20 cellular contexts compared by ENCODE assay signal in genomic region chr22:49014227-49015201, GRCh38.
DNase-seq lines count a peak whose midpoint lies in the region; ATAC-seq and TF ChIP-seq lines count a peak whose summit lies in the region.
"Had no signal": no experiment of that assay in that cellular context is flagged by ENCODE, and none has a peak within 500 bp of the region (broad histone marks: within the 10 kb centered on the region; RNA-seq: fewer than 3 reads in every experiment).

No MANE protein-coding gene starts in this region.

- peak overlapping the region in 3 of 5 experiments; percentile 12 to 36 (median 28) for H3K27ac Mint-ChIP-seq in brain
- H3K27ac Mint-ChIP-seq: activated CD4-positive, alpha-beta T cell treated with anti-CD3 and anti-CD28 coated beads, Interleukin-2, amount 10 ng/mL, durations not matched to agents 7 days and 5 days; activated naive CD4-positive, alpha-beta T cell treated with anti-CD3 and anti-CD28 coated beads for 36 hours; natural killer cell had no signal

- TF ChIP-seq CTCF in brain (conservative IDR thresholded peaks at IDR 0.05) (no peak), stomach (IDR thresholded peaks at IDR 0.05) (no peak)

- H3K36me3 Mint-ChIP-seq in brain, result no peaks in the 10 kb centered on the region
- H3K36me3 Mint-ChIP-seq: natural killer cell had no signal

- peak; percentile 53 to 62 for ATAC-seq in right cardiac atrium
- ATAC-seq: natural killer cell had no signal

- H3K27me3 ChIP-seq in H7 (ENCODE audit: control insufficient read depth, insufficient read depth, low read length) (no peaks in the 10 kb centered on the region), right cardiac atrium (ENCODE audit: control insufficient read depth, insufficient read depth) (no peaks in the 10 kb centered on the region), stomach (peaks cover 0 to 44% (median 0%) of the 10 kb centered on the region in 3 donors)

- H3K4me3 Mint-ChIP-seq in brain, result no peak overlapping the region
- H3K4me3 Mint-ChIP-seq: activated CD4-positive, alpha-beta T cell treated with anti-CD3 and anti-CD28 coated beads, Interleukin-2, amount 10 ng/mL, durations not matched to agents 7 days and 5 days; activated naive CD4-positive, alpha-beta T cell treated with anti-CD3 and anti-CD28 coated beads for 36 hours; natural killer cell had no signal

- no peaks in the 10 kb centered on the region for H3K4me1 ChIP-seq in right cardiac atrium (ENCODE audit: control insufficient read depth, insufficient read depth, low read length)
- no peaks in the 10 kb centered on the region for H3K4me1 ChIP-seq in stomach
- H3K4me1 ChIP-seq: prostate gland had no signal

- intact Hi-C loops in right cardiac atrium (cut with DNase I) (no loop called here), stomach (cut with DNase I; ENCODE audit: low total_unique reads) (no loop called here)

- H3K36me3 ChIP-seq in H7 (replicated peaks; ENCODE audit: control insufficient read depth, insufficient read depth, low read length) (no peaks in the 10 kb centered on the region), stomach (no peaks in the 10 kb centered on the region)
- H3K36me3 ChIP-seq: prostate gland, spleen had no signal

- 67% methylated on average over 24 of the region's 24 CpGs for WGBS in right cardiac atrium
- 71 to 75% (median 74%) methylated on average over 19 to 24 of the region's 24 CpGs for WGBS in stomach, 5 donors

- peak; percentile 43 for DNase-seq in H7
- DNase-seq in right cardiac atrium, result peak; percentile 40 to 66 (median 56)
- peak; percentile 17 for DNase-seq in stomach
- no peak for DNase-seq in DMS 273 treated with DMSO at 0.1 percent for 48 hours (lab: John Stamatoyannopoulos, UW)
- no peak for DNase-seq in DMS53 treated with DMSO at 0.1 percent for 48 hours (lab: John Stamatoyannopoulos, UW; ENCODE audit: unreplicated experiment)
- no peak for DNase-seq in NCI-H2107 (lab: John Stamatoyannopoulos, UW)
- DNase-seq: activated CD4-positive, alpha-beta T cell treated with anti-CD3 and anti-CD28 coated beads, Interleukin-2, amount 10 ng/mL, durations not matched to agents 7 days and 5 days; activated naive CD4-positive, alpha-beta T cell treated with anti-CD3 and anti-CD28 coated beads for 36 hours; activated T-cell treated with anti-CD3 and anti-CD28 coated beads for 4 hours; cortex of kidney; foreskin fibroblast; hippocampal formation; mesendoderm; natural killer cell; NCI-H1048; spleen; stimulated activated CD4-positive, alpha-beta T cell treated with anti-CD3 and anti-CD28 coated beads, Interleukin-4, amount 100 ng/mL, for 4 hours had no signal

- no peaks in the 10 kb centered on the region for H3K9me3 ChIP-seq in right cardiac atrium (ENCODE audit: control insufficient read depth, low read length)
- no peaks in the 10 kb centered on the region for H3K9me3 ChIP-seq in stomach
- H3K9me3 ChIP-seq: prostate gland, spleen had no signal

- peaks cover 0 to 8% (median 0%) of the 10 kb centered on the region in 5 experiments for H3K9me3 Mint-ChIP-seq in brain
- H3K9me3 Mint-ChIP-seq: activated CD4-positive, alpha-beta T cell treated with anti-CD3 and anti-CD28 coated beads, Interleukin-2, amount 10 ng/mL, durations not matched to agents 7 days and 5 days; activated naive CD4-positive, alpha-beta T cell treated with anti-CD3 and anti-CD28 coated beads for 36 hours; natural killer cell had no signal

- no peak for TF ChIP-seq POLR2A in stomach (IDR thresholded peaks at IDR 0.05)

- peaks cover 59% of the 10 kb centered on the region for H3K4me1 Mint-ChIP-seq in brain
- H3K4me1 Mint-ChIP-seq: activated CD4-positive, alpha-beta T cell treated with anti-CD3 and anti-CD28 coated beads, Interleukin-2, amount 10 ng/mL, durations not matched to agents 7 days and 5 days; natural killer cell had no signal

- H3K27ac ChIP-seq in right cardiac atrium (ENCODE audit: low read length), result no peak overlapping the region
- no peak overlapping the region for H3K27ac ChIP-seq in stomach
- H3K27ac ChIP-seq: KMS-11, prostate gland had no signal

- H3K27me3 Mint-ChIP-seq in brain, result peaks cover 5% of the 10 kb centered on the region
- H3K27me3 Mint-ChIP-seq: activated CD4-positive, alpha-beta T cell treated with anti-CD3 and anti-CD28 coated beads, Interleukin-2, amount 10 ng/mL, durations not matched to agents 7 days and 5 days had no signal

- H3K4me3 ChIP-seq in H7 (ENCODE audit: insufficient read depth, low read depth, low read length) (no peak overlapping the region), right cardiac atrium (ENCODE audit: low read length) (no peak overlapping the region), stomach (no peak overlapping the region)
- H3K4me3 ChIP-seq: prostate gland, spleen had no signal

- no peak for TF ChIP-seq EP300 in stomach (IDR thresholded peaks at IDR 0.05)

Comparison
In these comparisons a context has a peak if more than half of its experiments do, and no peak if none do; other contexts are left out.
1. DNase-seq: peak in H7 (single experiment), right cardiac atrium (3 of 3) and stomach (single experiment); none in DMS 273 treated with DMSO at 0.1 percent for 48 hours (single experiment), DMS53 treated with DMSO at 0.1 percent for 48 hours (single experiment) and NCI-H2107 (single experiment).